ENCODE assay signal across 8 cellular contexts in the genomic region with DNA sequence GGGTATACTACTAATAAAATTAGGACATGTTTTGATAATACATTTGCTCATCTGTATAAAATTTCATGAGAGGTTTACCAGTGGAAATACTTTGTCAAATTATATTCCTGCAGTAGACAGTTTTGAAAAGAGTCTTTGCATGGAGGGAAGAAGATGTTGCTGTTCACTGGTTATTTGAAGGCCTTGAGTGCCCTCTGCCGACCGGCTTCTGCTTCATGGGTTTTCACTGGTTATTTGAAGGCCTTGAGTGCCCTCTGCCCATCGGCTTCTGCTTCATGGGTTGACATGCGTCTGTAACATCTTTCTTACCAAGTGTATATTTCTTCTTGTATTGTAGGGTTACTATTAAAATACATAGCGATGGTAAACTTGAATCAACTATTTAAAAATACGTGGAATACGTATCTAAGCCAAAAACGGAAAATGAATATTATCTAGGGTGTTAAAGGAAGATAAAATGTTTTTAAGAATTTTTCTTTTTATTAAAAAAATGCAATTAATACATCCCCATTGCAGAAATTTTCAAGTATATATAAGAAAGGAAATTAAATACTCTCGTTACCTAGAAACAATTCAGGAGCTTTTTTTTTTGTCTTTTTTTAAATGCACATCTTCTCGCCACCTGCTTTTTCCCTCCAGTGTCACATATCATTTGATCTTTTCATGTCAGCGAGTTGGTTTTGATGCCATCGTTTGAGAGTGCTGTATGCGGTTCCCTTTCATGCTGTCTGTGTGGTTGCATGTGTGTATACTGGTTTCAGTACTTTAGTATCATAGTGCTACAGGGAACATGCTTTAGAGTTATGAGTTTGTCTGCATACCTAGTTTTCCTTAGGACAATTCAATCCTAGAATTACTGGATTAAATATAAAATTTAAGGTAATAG.
DNase-seq lines count a peak whose midpoint lies in the region; ATAC-seq and FAIRE-seq lines count a peak whose summit lies in the region.

No MANE protein-coding gene starts in this region.

- no peaks in the 10 kb centered on the region for H3K27me3 Mint-ChIP-seq in T-helper 1 cell treated with Interleukin-12 subunit alpha and Interleukin-12 subunit beta and Interleukin-4 antibody, amounts not matched to agents 30 μg/mL and 1 μg/mL, for 36 hours (ENCODE audit: low read depth)

- H3K9ac ChIP-seq in Karpas-422 (ENCODE audit: low read length): no peak overlapping the region

- no peak overlapping the region for H3K27ac ChIP-seq in Karpas-422 (ENCODE audit: low read length)
- no peak overlapping the region for H3K27ac ChIP-seq in right cardiac atrium (ENCODE audit: low read length)
- H3K27ac ChIP-seq in small intestine (ENCODE audit: low read depth in 1 of 2, low read length in 1 of 2): no peak overlapping the region

- peak; percentile 89 for FAIRE-seq in GM19239 (lab: Jason Lieb, UNC)
- no peak for FAIRE-seq in small intestine (lab: Jason Lieb, UNC)

- no peaks in the 10 kb centered on the region for H3K9me3 ChIP-seq in Karpas-422 (ENCODE audit: low read length)
- no peaks in the 10 kb centered on the region for H3K9me3 ChIP-seq in right cardiac atrium (ENCODE audit: control insufficient read depth, low read length)
- H3K9me3 ChIP-seq in small intestine (ENCODE audit: control insufficient read depth, low read depth): no peaks in the 10 kb centered on the region

- H3K4me3 ChIP-seq in Karpas-422 (ENCODE audit: low read length) (no peak overlapping the region), right cardiac atrium (ENCODE audit: low read length) (no peak overlapping the region), small intestine (ENCODE audit: low read depth in 1 of 2, low read length in 2 of 2) (no peak overlapping the region)

- no peak overlapping the region for H3K4me2 ChIP-seq in Karpas-422 (ENCODE audit: low read depth, low read length, poor library complexity, severe bottlenecking)

- peaks cover 8% of the 10 kb centered on the region for H3K4me1 ChIP-seq in Karpas-422 (ENCODE audit: low read length)
- H3K4me1 ChIP-seq in right cardiac atrium (ENCODE audit: control insufficient read depth, insufficient read depth, low read length): peaks cover 1% of the 10 kb centered on the region
- no peaks in the 10 kb centered on the region for H3K4me1 ChIP-seq in small intestine (ENCODE audit: control insufficient read depth in 2 of 2, insufficient read depth in 1 of 2, low read depth in 1 of 2, low read length in 1 of 2)

- ATAC-seq in right cardiac atrium: peak; percentile 78 to 83

- peaks cover 57% of the 10 kb centered on the region for H3K79me2 ChIP-seq in Karpas-422 (ENCODE audit: low read length)

- DNase-seq in Ammon's horn (ENCODE audit: low spot score) (peak; percentile 92), GM19239 (ENCODE audit: insufficient read length, low spot score) (no peak), Karpas-422 (peak; percentile 90), anterior cingulate cortex (lab: John Stamatoyannopoulos, UW) (peak in 53 of 58 donors; percentile 4 to 86 (median 56)), right cardiac atrium (peak; percentile 74 to 92 (median 81)), small intestine (peak; percentile 84), COR-L47 (lab: John Stamatoyannopoulos, UW) (no peak)

- H2AFZ ChIP-seq in Karpas-422 (ENCODE audit: low read length): no peak overlapping the region

- peaks cover 47% of the 10 kb centered on the region; the same call in 1 of the 2 replicates for H3K36me3 ChIP-seq in Karpas-422 (ENCODE audit: insufficient read depth, low read length)
- H3K36me3 ChIP-seq in small intestine (ENCODE audit: control insufficient read depth in 2 of 2, insufficient read depth in 2 of 2, low read length in 2 of 2): peaks cover 7 to 24% of the 10 kb centered on the region in 2 donors

- H3K4me1 Mint-ChIP-seq in T-helper 1 cell treated with Interleukin-12 subunit alpha and Interleukin-12 subunit beta and Interleukin-4 antibody, amounts not matched to agents 30 μg/mL and 1 μg/mL, for 36 hours (ENCODE audit: low read depth): peaks cover 42% of the 10 kb centered on the region

- peaks cover 15% of the 10 kb centered on the region; the same call in 1 of the 2 replicates for H4K20me1 ChIP-seq in Karpas-422 (ENCODE audit: insufficient read depth, low read depth, low read length)

- H3K27me3 ChIP-seq in Karpas-422 (ENCODE audit: low read length) (no peaks in the 10 kb centered on the region), right cardiac atrium (ENCODE audit: control insufficient read depth, insufficient read depth) (no peaks in the 10 kb centered on the region), small intestine (ENCODE audit: control insufficient read depth in 2 of 2, insufficient read depth in 2 of 2, low read length in 2 of 2) (no peaks in the 10 kb centered on the region)

- H3K36me3 Mint-ChIP-seq in T-helper 1 cell treated with Interleukin-12 subunit alpha and Interleukin-12 subunit beta and Interleukin-4 antibody, amounts not matched to agents 30 μg/mL and 1 μg/mL, for 36 hours (ENCODE audit: low read depth): peaks cover 41% of the 10 kb centered on the region

- no peaks in the 10 kb centered on the region for H3K9me3 Mint-ChIP-seq in T-helper 1 cell treated with Interleukin-12 subunit alpha and Interleukin-12 subunit beta and Interleukin-4 antibody, amounts not matched to agents 30 μg/mL and 1 μg/mL, for 36 hours

- no peaks in the 10 kb centered on the region for H3K9me2 ChIP-seq in Karpas-422 (replicated peaks; ENCODE audit: insufficient read depth, low read length)

- 67% methylated on average over 13 of the region's 13 CpGs for WGBS in right cardiac atrium
- WGBS in small intestine, 3 donors: 62 to 68% (median 64%) methylated on average over 13 of the region's 13 CpGs

- H3K4me3 Mint-ChIP-seq in T-helper 1 cell treated with Interleukin-12 subunit alpha and Interleukin-12 subunit beta and Interleukin-4 antibody, amounts not matched to agents 30 μg/mL and 1 μg/mL, for 36 hours: peak overlapping the region; percentile 8

- H3K27ac Mint-ChIP-seq in T-helper 1 cell treated with Interleukin-12 subunit alpha and Interleukin-12 subunit beta and Interleukin-4 antibody, amounts not matched to agents 30 μg/mL and 1 μg/mL, for 36 hours: peak overlapping the region; percentile 54

- intact Hi-C loops in right cardiac atrium (cut with DNase I): loop anchor here in 2 of 4 donors (10.0 kb wide), 1 partner anchor 144 kb away; no protein-coding TSS in a partner anchor

Comparison
In these comparisons a context has a peak if more than half of its experiments do, and no peak if none do; other contexts are left out.
1. DNase-seq: peak in Ammon's horn (single experiment), Karpas-422 (single experiment), anterior cingulate cortex (53 of 58), right cardiac atrium (3 of 3) and small intestine (single experiment); none in GM19239 (single experiment) and COR-L47 (single experiment).